Comparison of ENCODE assay signal across 23 cellular contexts in the genomic region with DNA sequence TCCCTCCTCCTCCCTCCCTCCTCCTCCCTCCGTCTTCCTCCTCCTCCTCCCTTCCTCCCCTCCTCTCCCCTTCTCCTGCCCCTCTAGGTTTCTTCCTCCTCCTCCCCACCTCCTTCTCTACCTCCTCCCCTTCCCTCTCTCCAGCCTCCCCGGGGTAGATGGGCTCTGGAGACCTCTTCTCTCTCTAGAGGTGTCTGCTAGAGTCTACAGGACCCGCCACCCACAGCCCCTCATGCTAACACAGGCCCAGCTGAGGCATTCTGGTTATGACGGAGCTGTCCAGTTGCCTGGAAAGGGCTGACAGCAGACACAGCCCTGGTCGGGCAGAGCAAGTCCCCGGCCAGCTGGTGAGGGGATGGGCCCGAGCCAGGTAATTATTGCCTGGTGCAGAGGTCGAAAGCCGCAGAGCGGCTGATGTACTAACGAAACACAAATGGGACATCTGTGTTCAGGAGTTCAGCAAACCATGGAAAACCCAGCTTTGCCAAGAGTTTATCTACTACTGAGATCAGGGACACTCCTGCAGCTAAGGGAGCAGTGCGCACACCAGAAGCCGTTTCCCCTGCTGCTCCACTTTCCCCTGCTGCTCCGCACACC.
"Had no signal": no experiment of that assay in that cellular context is flagged by ENCODE, and none has a peak within 500 bp of the region (broad histone marks: within the 10 kb centered on the region; RNA-seq: fewer than 3 reads in every experiment).

No MANE protein-coding gene starts in this region.

- H3K4me3 ChIP-seq: cardiac muscle cell, esophagus muscularis mucosa, skin epidermis, stomach had no signal

- H3K4me3 Mint-ChIP-seq: activated CD4-positive, alpha-beta memory T cell treated with anti-CD3 and anti-CD28 coated beads, Interleukin-2, amount 10 ng/mL, durations not matched to agents 7 days and 5 days; activated naive CD8-positive, alpha-beta T cell treated with anti-CD3 and anti-CD28 coated beads, Interleukin-2, amount 10 ng/mL, durations not matched to agents 7 days and 5 days; activated T-helper 17 cell treated with anti-CD3 and anti-CD28 coated beads, Interleukin-2, amount 50 U/mL, for 72 hours; dendritic cell treated with granulocyte-macrophage colony-stimulating factor and Interleukin-4, amounts not matched to agents 40 ng/mL and 50 ng/mL, for 4 days; immature natural killer cell; mesothelial cell of epicardium; stimulated activated effector memory CD8-positive, alpha-beta T cell treated with anti-CD3 and anti-CD28 coated beads, Interleukin-12 subunit alpha, Interleukin-12 subunit beta, amount 100 ng/mL, for 72 hours; T-helper 2 cell treated with Interferon-gamma antibody and Interleukin-4, amounts not matched to agents 5 μg/mL and 100 μg/mL, for 36 hours had no signal

- H3K36me3 Mint-ChIP-seq: immature natural killer cell; mesothelial cell of epicardium; stimulated activated effector memory CD8-positive, alpha-beta T cell treated with anti-CD3 and anti-CD28 coated beads, Interleukin-12 subunit alpha, Interleukin-12 subunit beta, amount 100 ng/mL, for 72 hours had no signal

- ATAC-seq: activated T-helper 17 cell treated with anti-CD3 and anti-CD28 coated beads, Interleukin-2, amount 50 U/mL, for 72 hours; right cardiac atrium; stimulated activated effector memory CD8-positive, alpha-beta T cell treated with anti-CD3 and anti-CD28 coated beads, Interleukin-12 subunit alpha, Interleukin-12 subunit beta, amount 100 ng/mL, for 72 hours had no signal

- H3K4me1 Mint-ChIP-seq: activated T-helper 17 cell treated with anti-CD3 and anti-CD28 coated beads, Interleukin-2, amount 50 U/mL, for 72 hours; immature natural killer cell; mesothelial cell of epicardium had no signal

- H3K4me1 ChIP-seq: esophagus muscularis mucosa, stomach had no signal

- H3K9me3 Mint-ChIP-seq: activated CD4-positive, alpha-beta memory T cell treated with anti-CD3 and anti-CD28 coated beads, Interleukin-2, amount 10 ng/mL, durations not matched to agents 7 days and 5 days; activated T-helper 17 cell treated with anti-CD3 and anti-CD28 coated beads, Interleukin-2, amount 50 U/mL, for 72 hours; dendritic cell treated with granulocyte-macrophage colony-stimulating factor and Interleukin-4, amounts not matched to agents 40 ng/mL and 50 ng/mL, for 4 days; immature natural killer cell; stimulated activated effector memory CD8-positive, alpha-beta T cell treated with anti-CD3 and anti-CD28 coated beads, Interleukin-12 subunit alpha, Interleukin-12 subunit beta, amount 100 ng/mL, for 72 hours; T-helper 2 cell treated with Interferon-gamma antibody and Interleukin-4, amounts not matched to agents 5 μg/mL and 100 μg/mL, for 36 hours had no signal

- H3K27ac ChIP-seq: cardiac muscle cell, esophagus muscularis mucosa, skin epidermis, stomach had no signal

- H3K36me3 ChIP-seq: cardiac muscle cell, esophagus muscularis mucosa, stomach had no signal

- FAIRE-seq: endothelial cell of umbilical vein, TTC549 had no signal

- DNase-seq: activated CD4-positive, alpha-beta memory T cell treated with anti-CD3 and anti-CD28 coated beads, Interleukin-2, amount 10 ng/mL, durations not matched to agents 7 days and 5 days; activated CD4-positive, alpha-beta T cell treated with anti-CD3 and anti-CD28 coated beads for 4 hours; activated naive CD4-positive, alpha-beta T cell; activated naive CD8-positive, alpha-beta T cell treated with anti-CD3 and anti-CD28 coated beads, Interleukin-2, amount 10 ng/mL, durations not matched to agents 7 days and 5 days; activated T-cell treated with anti-CD3 and anti-CD28 coated beads, Interleukin-2, amount 50 U/mL, for 1 hour; amygdala; effector CD8-positive, alpha-beta T cell; immature natural killer cell; right cardiac atrium; stimulated activated CD4-positive, alpha-beta T cell treated with anti-CD3 and anti-CD28 coated beads, Interleukin-4, amount 100 ng/mL, for 24 hours; stomach; trophoblast cell had no signal

- H3K9me3 ChIP-seq: esophagus muscularis mucosa, stomach had no signal

- H3K27ac Mint-ChIP-seq: activated CD4-positive, alpha-beta memory T cell treated with anti-CD3 and anti-CD28 coated beads, Interleukin-2, amount 10 ng/mL, durations not matched to agents 7 days and 5 days; activated naive CD8-positive, alpha-beta T cell treated with anti-CD3 and anti-CD28 coated beads, Interleukin-2, amount 10 ng/mL, durations not matched to agents 7 days and 5 days; activated T-helper 17 cell treated with anti-CD3 and anti-CD28 coated beads, Interleukin-2, amount 50 U/mL, for 72 hours; dendritic cell treated with granulocyte-macrophage colony-stimulating factor and Interleukin-4, amounts not matched to agents 40 ng/mL and 50 ng/mL, for 4 days; immature natural killer cell; mesothelial cell of epicardium; progenitor cell of endocrine pancreas; stimulated activated effector memory CD8-positive, alpha-beta T cell treated with anti-CD3 and anti-CD28 coated beads, Interleukin-12 subunit alpha, Interleukin-12 subunit beta, amount 100 ng/mL, for 72 hours; T-helper 2 cell treated with Interferon-gamma antibody and Interleukin-4, amounts not matched to agents 5 μg/mL and 100 μg/mL, for 36 hours had no signal
